Comparison of ENCODE assay signal across 14 cellular contexts in the genomic region with DNA sequence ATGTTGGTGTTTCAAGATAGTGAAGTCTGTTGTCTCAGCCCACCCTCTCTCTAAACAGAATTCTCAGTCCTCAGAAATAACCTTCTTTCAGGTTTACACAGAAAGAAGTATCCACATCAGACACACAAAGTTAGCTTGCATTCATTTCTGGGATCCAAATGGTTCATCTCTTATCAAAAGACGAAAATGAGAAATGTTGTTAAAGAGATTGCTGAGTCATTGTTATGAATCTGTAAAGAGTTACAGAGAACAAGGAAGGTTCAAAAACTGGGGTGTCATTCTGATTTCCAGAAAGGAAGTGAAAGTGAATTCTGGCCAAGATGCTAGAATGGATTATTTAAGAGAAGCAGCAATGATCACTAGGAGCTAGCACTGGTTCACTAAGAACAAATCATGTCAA.
DNase-seq lines count a peak whose midpoint lies in the region; ATAC-seq, FAIRE-seq and TF ChIP-seq lines count a peak whose summit lies in the region.
"Had no signal": no experiment of that assay in that cellular context is flagged by ENCODE, and none has a peak within 500 bp of the region (broad histone marks: within the 10 kb centered on the region; RNA-seq: fewer than 3 reads in every experiment).

No MANE protein-coding gene starts in this region.

- H3K4me1 ChIP-seq in PC-9 (replicated peaks; ENCODE audit: insufficient read depth) (peaks cover 70% of the 10 kb centered on the region), keratinocyte (ENCODE audit: control insufficient read depth, extremely low read depth, insufficient read depth, low read length) (peaks cover 3% of the 10 kb centered on the region)
- no peaks in the 10 kb centered on the region for H3K4me1 ChIP-seq in CD8-positive, alpha-beta memory T cell (ENCODE audit: insufficient read depth, low read length)

- H3K27me3 ChIP-seq in PC-9 (ENCODE audit: insufficient read depth, low read depth) (no peaks in the 10 kb centered on the region), keratinocyte (ENCODE audit: control insufficient read depth, extremely low read depth, insufficient read depth, low read length) (no peaks in the 10 kb centered on the region), WERI-Rb-1 (ENCODE audit: insufficient read depth, low read depth, severe bottlenecking) (no peaks in the 10 kb centered on the region)
- H3K27me3 ChIP-seq in CD8-positive, alpha-beta memory T cell (ENCODE audit: insufficient read depth, low read length, poor library complexity, severe bottlenecking), result no peaks in the 10 kb centered on the region
- H3K27me3 ChIP-seq: neural progenitor cell had no signal

- peaks cover 7 to 13% (median 9%) of the 10 kb centered on the region in 3 donors for H3K4me1 Mint-ChIP-seq in CD8-positive, alpha-beta memory T cell

- H3K79me2 ChIP-seq in PC-9 (ENCODE audit: low read depth) (no peaks in the 10 kb centered on the region), keratinocyte (ENCODE audit: control insufficient read depth, insufficient read depth, low read length) (no peaks in the 10 kb centered on the region)

- H3K4me3 Mint-ChIP-seq in CD8-positive, alpha-beta memory T cell, result no peak overlapping the region
- H3K4me3 Mint-ChIP-seq: neural progenitor cell had no signal

- DNase-seq in GM18507 (ENCODE audit: extremely low spot score, insufficient read length, low read depth) (no peak), PC-9 (no peak), keratinocyte (ENCODE audit: low read depth, low spot score) (no peak), HT-29 (ENCODE audit: low spot score) (no peak), WERI-Rb-1 (no peak)
- DNase-seq in CD8-positive, alpha-beta memory T cell, result no peak
- DNase-seq: activated naive CD4-positive, alpha-beta T cell treated with anti-CD3 and anti-CD28 coated beads, Interleukin-2, amount 50 U/mL, for 16 hours; left colon; NCI-H446; stimulated activated CD4-positive, alpha-beta T cell treated with anti-CD3 and anti-CD28 coated beads, Interleukin-12 subunit alpha, Interleukin-12 subunit beta, amount 100 ng/mL, for 4 hours; stimulated activated CD8-positive, alpha-beta memory T cell treated with anti-CD3 and anti-CD28 coated beads, Interleukin-4, amount 100 ng/mL, for 48 hours had no signal

- H3K27ac ChIP-seq in PC-9 (peak overlapping the region; percentile 91), keratinocyte (ENCODE audit: control insufficient read depth, insufficient read depth, low read length) (no peak overlapping the region), WERI-Rb-1 (no peak overlapping the region)
- H3K27ac ChIP-seq in CD8-positive, alpha-beta memory T cell (ENCODE audit: low read depth, low read length), result no peak overlapping the region
- H3K27ac ChIP-seq: neural progenitor cell had no signal

- no peaks in the 10 kb centered on the region for H3K9me3 Mint-ChIP-seq in CD8-positive, alpha-beta memory T cell
- H3K9me3 Mint-ChIP-seq: neural progenitor cell had no signal

- dilution Hi-C loops in keratinocyte (cut with MboI; ENCODE audit: extremely low pct_ligation_motif_present, low sequenced_read_pairs), result no loop called here

- H4K20me1 ChIP-seq in PC-9 (ENCODE audit: insufficient read depth) (no peaks in the 10 kb centered on the region), keratinocyte (ENCODE audit: control insufficient read depth, extremely low read depth, insufficient read depth, low read length) (no peaks in the 10 kb centered on the region)

- H3K4me2 ChIP-seq in PC-9 (peak overlapping the region; percentile 85), keratinocyte (ENCODE audit: control insufficient read depth, extremely low read depth, insufficient read depth, low read depth, low read length) (no peak overlapping the region)
- H3K4me2 ChIP-seq: neural progenitor cell had no signal

- no TSS peak for BruUV-seq in PC-9 (replicated peaks; lab: Mats Ljungman, UMichigan)

- peaks cover 39% of the 10 kb centered on the region for H3F3A ChIP-seq in PC-9 (ENCODE audit: insufficient read depth, low read depth)

- no peaks in the 10 kb centered on the region for H3K9me1 ChIP-seq in keratinocyte (ENCODE audit: control insufficient read depth, extremely low read depth, insufficient read depth, low read length)

- TF ChIP-seq CTCF in PC-9 (conservative IDR thresholded peaks at IDR 0.05), result no peak
- no peak for TF ChIP-seq CTCF in keratinocyte (optimal IDR thresholded peaks at IDR 0.05 in 1 of 3, IDR thresholded peaks at IDR 0.05 in 1 of 3, conservative IDR thresholded peaks at IDR 0.05 in 1 of 3; ENCODE audit: extremely low read depth in 1 of 3, insufficient read depth in 2 of 3, low read length in 3 of 3)
- no peak for TF ChIP-seq CTCF in WERI-Rb-1 (IDR thresholded peaks at IDR 0.05; ENCODE audit: low read depth, low read length)

- H3K9ac ChIP-seq in keratinocyte (ENCODE audit: control insufficient read depth, extremely low read depth, insufficient read depth, low read length), result no peak overlapping the region
- H3K9ac ChIP-seq: neural progenitor cell had no signal

- H3K9me2 ChIP-seq in PC-9 (ENCODE audit: insufficient read depth), result no peaks in the 10 kb centered on the region

- intact Hi-C loops in PC-9 (cut with micrococcal nuclease; ENCODE audit: unreplicated experiment), result no loop called here

- POLR2A ChIA-PET in PC-9 (lab: Charles Lee; ENCODE audit: unreplicated experiment), result interaction anchor here (0.6 kb wide), 1 partner anchor 150 kb away, joined by 4 read pairs; no protein-coding TSS in a partner anchor
- POLR2A ChIA-PET in CD8-positive, alpha-beta memory T cell (lab: Charles Lee), result no interaction called here

- FAIRE-seq in GM18507 (lab: Jason Lieb, UNC) (peak; percentile 78), keratinocyte (lab: Jason Lieb, UNC) (no peak)

- H3K36me3 ChIP-seq in PC-9 (ENCODE audit: low read depth), result 0 out of 2 replicates have a peak, but pooled peaks cover 3% of the 10 kb centered on the region
- no peaks in the 10 kb centered on the region for H3K36me3 ChIP-seq in keratinocyte (ENCODE audit: control insufficient read depth in 2 of 2, extremely low read depth in 1 of 2, insufficient read depth in 2 of 2, low read length in 2 of 2)
- H3K36me3 ChIP-seq in CD8-positive, alpha-beta memory T cell (ENCODE audit: insufficient read depth, low read length), result no peaks in the 10 kb centered on the region
- H3K36me3 ChIP-seq in WERI-Rb-1, result no peaks in the 10 kb centered on the region
- H3K36me3 ChIP-seq: neural progenitor cell had no signal

- H3K4me3 ChIP-seq in PC-9 (no peak overlapping the region), keratinocyte (ENCODE audit: control insufficient read depth in 2 of 3, extremely low read depth in 1 of 3, insufficient read depth in 2 of 3, low read depth in 1 of 3, low read length in 3 of 3) (no peak overlapping the region), WERI-Rb-1 (ENCODE audit: low read depth, low read length) (no peak overlapping the region)
- no peak overlapping the region for H3K4me3 ChIP-seq in CD8-positive, alpha-beta memory T cell (ENCODE audit: low read length)
- H3K4me3 ChIP-seq: neural progenitor cell had no signal

- H3K9me3 ChIP-seq in PC-9 (ENCODE audit: insufficient read depth, low read depth) (no peaks in the 10 kb centered on the region), keratinocyte (ENCODE audit: control insufficient read depth, low read depth, low read length) (no peaks in the 10 kb centered on the region), WERI-Rb-1 (ENCODE audit: severe bottlenecking) (no peaks in the 10 kb centered on the region)
- H3K9me3 ChIP-seq in CD8-positive, alpha-beta memory T cell (ENCODE audit: low read length), result no peaks in the 10 kb centered on the region

- ATAC-seq in HG02884 (IDR thresholded peaks at IDR 0.05; ENCODE audit: unreplicated experiment), result peak; percentile 50
- no peak for ATAC-seq in GM19324 (IDR thresholded peaks at IDR 0.05; ENCODE audit: low FRiP score, unreplicated experiment)
- ATAC-seq: left colon had no signal

- H3K27ac Mint-ChIP-seq in CD8-positive, alpha-beta memory T cell, result no peak overlapping the region
- H3K27ac Mint-ChIP-seq: neural progenitor cell had no signal

- peaks cover 4 to 24% of the 10 kb centered on the region in 2 donors for H3K27me3 Mint-ChIP-seq in CD8-positive, alpha-beta memory T cell

- no peak overlapping the region; the same call in 1 of the 2 replicates for H2AFZ ChIP-seq in PC-9
- peak overlapping the region; percentile 27 for H2AFZ ChIP-seq in keratinocyte (ENCODE audit: control insufficient read depth, low read length)
- H2AFZ ChIP-seq: neural progenitor cell had no signal

- H3K36me3 Mint-ChIP-seq in CD8-positive, alpha-beta memory T cell, result no peaks in the 10 kb centered on the region
- H3K36me3 Mint-ChIP-seq: neural progenitor cell had no signal

- CTCF ChIA-PET in PC-9 (lab: Charles Lee), result no interaction called here
- CTCF ChIA-PET in CD8-positive, alpha-beta memory T cell (lab: Charles Lee), result interaction anchor here (1.8 kb wide), 1 partner anchor 15 kb away, joined by 5 read pairs; no protein-coding TSS in a partner anchor
